ENCODE assay signal across 12 cellular contexts in the genomic region with DNA sequence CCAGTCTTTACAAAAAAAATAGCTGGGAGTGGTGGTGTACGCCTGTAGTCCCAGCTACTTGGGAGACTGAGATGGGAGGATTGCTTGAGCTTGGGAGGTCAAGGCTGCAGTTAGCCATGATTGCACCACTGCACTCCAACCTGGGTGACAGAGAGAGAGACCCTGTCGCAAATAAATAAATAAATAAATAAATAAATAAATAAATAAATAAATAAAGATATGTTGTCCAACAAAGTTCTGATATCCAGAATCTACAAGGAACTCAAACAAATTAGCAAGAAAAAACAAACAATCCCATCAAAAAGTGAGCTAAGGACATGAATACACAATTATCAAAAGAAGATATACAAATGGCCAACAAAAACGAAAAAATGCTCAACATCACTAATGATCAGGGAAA. TPM values are rescaled to one million over a fixed set of nuclear protein-coding genes. Genes with fewer than 3 reads are reported as not detected.
"Had no signal": no experiment of that assay in that cellular context is flagged by ENCODE, and none has a peak within 500 bp of the region (broad histone marks: within the 10 kb centered on the region; RNA-seq: fewer than 3 reads in every experiment).

No MANE protein-coding gene starts in this region.

RNA-seq across cellular contexts. Expression of a gene that starts 17.2 kb away (rescaled TPM):
- total RNA-seq: activated CD4-positive, alpha-beta memory T cell treated with anti-CD3 and anti-CD28 coated beads for 36 hours; activated CD4-positive, alpha-beta memory T cell treated with anti-CD3 and anti-CD28 coated beads, Interleukin-2, amount 10 ng/mL, durations not matched to agents 7 days and 5 days; activated CD4-positive, alpha-beta T cell treated with anti-CD3 and anti-CD28 coated beads for 36 hours; activated CD4-positive, alpha-beta T cell treated with anti-CD3 and anti-CD28 coated beads, Interleukin-2, amount 10 ng/mL, durations not matched to agents 24 days and 14 days; activated CD4-positive, alpha-beta T cell treated with anti-CD3 and anti-CD28 coated beads, Interleukin-2, amount 10 ng/mL, durations not matched to agents 7 days and 5 days; activated CD8-positive, alpha-beta memory T cell treated with anti-CD3 and anti-CD28 coated beads for 36 hours; activated CD8-positive, alpha-beta memory T cell treated with anti-CD3 and anti-CD28 coated beads, Interleukin-2, amount 10 ng/mL, durations not matched to agents 7 days and 5 days; activated CD8-positive, alpha-beta T cell treated with anti-CD3 and anti-CD28 coated beads for 36 hours; activated CD8-positive, alpha-beta T cell treated with anti-CD3 and anti-CD28 coated beads, Interleukin-2, amount 10 ng/mL, durations not matched to agents 7 days and 5 days; T-helper 1 cell treated with Interleukin-12 subunit alpha and Interleukin-12 subunit beta and Interleukin-4 antibody, amounts not matched to agents 30 ng/mL and 1 ng/mL, for 36 hours; T-helper 2 cell treated with Interferon-gamma antibody and Interleukin-4, amounts not matched to agents 100 ng/mL and 5 ng/mL, for 36 hours; WTC11 had no signal
